13 cellular contexts compared by ENCODE assay signal in genomic region chr11:12744831-12745502, GRCh38.
DNase-seq lines count a peak whose midpoint lies in the region; ATAC-seq, FAIRE-seq and TF ChIP-seq lines count a peak whose summit lies in the region.
"Had no signal": no experiment of that assay in that cellular context is flagged by ENCODE, and none has a peak within 500 bp of the region (broad histone marks: within the 10 kb centered on the region; RNA-seq: fewer than 3 reads in every experiment).

No MANE protein-coding gene starts in this region.

- intact Hi-C loops in kidney (cut with DNase I) (no loop called here), stomach (cut with DNase I; ENCODE audit: low total_unique reads) (no loop called here)

- no peaks in the 10 kb centered on the region for H3K27me3 Mint-ChIP-seq in endodermal cell (ENCODE audit: insufficient read depth)

- H3K36me3 ChIP-seq in endodermal cell (ENCODE audit: control insufficient read depth, insufficient read depth, low read length) (peaks cover 9% of the 10 kb centered on the region), kidney (ENCODE audit: control insufficient read depth in 1 of 2, insufficient read depth in 2 of 2, low read length in 2 of 2) (no peaks in the 10 kb centered on the region), stomach (no peaks in the 10 kb centered on the region)
- H3K36me3 ChIP-seq in effector memory CD4-positive, alpha-beta T cell (ENCODE audit: control insufficient read depth, insufficient read depth, low read length): no peaks in the 10 kb centered on the region
- H3K36me3 ChIP-seq: breast epithelium, neutrophil had no signal

- no peaks in the 10 kb centered on the region for H3K9me3 ChIP-seq in endodermal cell (ENCODE audit: control insufficient read depth, low read length)
- no peaks in the 10 kb centered on the region for H3K9me3 ChIP-seq in effector memory CD4-positive, alpha-beta T cell (ENCODE audit: control insufficient read depth, low read length)
- no peaks in the 10 kb centered on the region for H3K9me3 ChIP-seq in kidney (ENCODE audit: control insufficient read depth in 1 of 2, low read length in 2 of 2)
- no peaks in the 10 kb centered on the region for H3K9me3 ChIP-seq in stomach
- H3K9me3 ChIP-seq: breast epithelium, neutrophil had no signal

- H3K36me3 Mint-ChIP-seq in endodermal cell (ENCODE audit: low read depth): peaks cover 5% of the 10 kb centered on the region

- H3K9ac ChIP-seq in endodermal cell (ENCODE audit: extremely low read depth, low read length, poor library complexity, severe bottlenecking) (no peak overlapping the region), kidney (ENCODE audit: low read length in 2 of 2) (peak overlapping the region in 1 of 2 donors; percentile 37)

- H3K4me3 ChIP-seq in endodermal cell (ENCODE audit: low read length) (no peak overlapping the region), kidney (ENCODE audit: low read length in 2 of 2) (peak overlapping the region in 1 of 2 donors; percentile 27), stomach (no peak overlapping the region)
- H3K4me3 ChIP-seq in effector memory CD4-positive, alpha-beta T cell (ENCODE audit: insufficient read depth, low read depth, low read length, poor library complexity, severe bottlenecking): no peak overlapping the region
- H3K4me3 ChIP-seq: breast epithelium had no signal

- DNase-seq in ACHN: peak; percentile 62
- peak; percentile 45 to 72 for DNase-seq in NCI-H187 (lab: John Stamatoyannopoulos, UW)
- DNase-seq in endodermal cell: peak; percentile 71
- DNase-seq in midbrain (lab: John Stamatoyannopoulos, UW): peak; percentile 21
- no peak for DNase-seq in effector memory CD4-positive, alpha-beta T cell
- no peak for DNase-seq in kidney
- DNase-seq in stomach: no peak
- DNase-seq: activated T-cell treated with anti-CD3 and anti-CD28 coated beads, Interleukin-2, amount 50 U/mL, for 1 hour; NCI-H1436 had no signal

- in situ Hi-C loops in ACHN (cut with HindIII; ENCODE audit: low pct_ligation_motif_present, low pct_unique_long_range_greater_than_20kb, low sequenced_read_pairs): no loop called here

- H3K27me3 ChIP-seq in endodermal cell (ENCODE audit: control insufficient read depth, insufficient read depth, low read length, poor library complexity, severe bottlenecking) (no peaks in the 10 kb centered on the region), stomach (no peaks in the 10 kb centered on the region)
- no peaks in the 10 kb centered on the region for H3K27me3 ChIP-seq in effector memory CD4-positive, alpha-beta T cell (replicated peaks; ENCODE audit: control insufficient read depth, insufficient read depth, low read length, poor library complexity, severe bottlenecking)
- H3K27me3 ChIP-seq: breast epithelium, neutrophil had no signal

- no peak overlapping the region for H3K27ac Mint-ChIP-seq in endodermal cell

- no peak for TF ChIP-seq POLR2A in stomach (IDR thresholded peaks at IDR 0.05)

- FAIRE-seq in kidney (lab: Jason Lieb, UNC): no peak

- H3K4me3 Mint-ChIP-seq in endodermal cell: no peak overlapping the region

- 72 to 80% methylated on average over 7 to 10 of the region's 10 CpGs for WGBS in endodermal cell (ENCODE audit: insufficient coverage in 1 of 2, insufficient read length in 1 of 2), 2 experiments
- WGBS in stomach, 5 donors: 65 to 74% (median 66%) methylated on average over 10 of the region's 10 CpGs

- ATAC-seq in GM19463 (IDR thresholded peaks at IDR 0.05; ENCODE audit: unreplicated experiment): no peak
- ATAC-seq: esophagus mucosa had no signal

- H3K9me3 Mint-ChIP-seq in endodermal cell: no peaks in the 10 kb centered on the region

- TF ChIP-seq CTCF in endodermal cell (conservative IDR thresholded peaks at IDR 0.05): no peak
- no peak for TF ChIP-seq CTCF in kidney (IDR thresholded peaks at IDR 0.05; ENCODE audit: borderline replicate concordance, extremely low read depth, insufficient read depth)
- TF ChIP-seq CTCF in stomach (IDR thresholded peaks at IDR 0.05): no peak

- H3K27ac ChIP-seq in endodermal cell (ENCODE audit: low read depth, low read length) (no peak overlapping the region), kidney (ENCODE audit: low read depth in 2 of 2, low read length in 2 of 2) (peak overlapping the region in 1 of 2 donors; percentile 39), stomach (peak overlapping the region in 1 of 5 donors; percentile 36)
- H3K27ac ChIP-seq in effector memory CD4-positive, alpha-beta T cell (ENCODE audit: insufficient read depth, low read length, poor library complexity, severe bottlenecking): no peak overlapping the region
- H3K27ac ChIP-seq: breast epithelium, neutrophil had no signal

- H3K4me1 Mint-ChIP-seq in endodermal cell: peaks cover 41% of the 10 kb centered on the region

- TF ChIP-seq EP300 in stomach (IDR thresholded peaks at IDR 0.05): no peak

- peaks cover 17% of the 10 kb centered on the region for H3K4me1 ChIP-seq in endodermal cell (ENCODE audit: control insufficient read depth, insufficient read depth, low read length)
- no peaks in the 10 kb centered on the region for H3K4me1 ChIP-seq in effector memory CD4-positive, alpha-beta T cell (ENCODE audit: control insufficient read depth, insufficient read depth, low read length, poor library complexity, severe bottlenecking)
- peaks cover 15 to 25% of the 10 kb centered on the region in 2 donors for H3K4me1 ChIP-seq in kidney (ENCODE audit: control insufficient read depth in 1 of 2, insufficient read depth in 1 of 2, low read depth in 1 of 2, low read length in 2 of 2)
- peaks cover 3 to 47% (median 19%) of the 10 kb centered on the region in 4 donors for H3K4me1 ChIP-seq in stomach

Comparison
In these comparisons a context has a peak if more than half of its experiments do, and no peak if none do; other contexts are left out.
1. DNase-seq: peak in ACHN (single experiment), NCI-H187 (2 of 2), endodermal cell (single experiment) and midbrain (single experiment); none in effector memory CD4-positive, alpha-beta T cell (0 of 3), kidney (single experiment) and stomach (single experiment).